Comparison of ENCODE assay signal across 8 cellular contexts in genomic region chr7:107660381-107661080, GRCh38. TPM values are rescaled to one million over a fixed set of nuclear protein-coding genes. Genes with fewer than 3 reads are reported as not detected.
DNase-seq lines count a peak whose midpoint lies in the region; ATAC-seq and TF ChIP-seq lines count a peak whose summit lies in the region.

SLC26A4 (plus strand) TSS chr7:107660828; CDS start chr7:107661642, 814 bp downstream.

- DNase-seq in AG10803 (ENCODE audit: low read depth) (no peak), RPMI8226 (peak; percentile 26), mesenchymal stem cell (no peak), testis (peak; percentile 15), SK-N-DZ (ENCODE audit: low spot score) (no peak)

- no peak within 1 kb of the TSS for H2BK120ac ChIP-seq in mesenchymal stem cell (ENCODE audit: low read depth, low read length)

- no peak within 1 kb of the TSS for H4K91ac ChIP-seq in mesenchymal stem cell (ENCODE audit: low read length)

- H3K4me1 ChIP-seq in mesenchymal stem cell (ENCODE audit: control insufficient read depth, insufficient read depth, low read depth, low read length) (peaks cover 16% of the 10 kb centered on the region), testis (peaks cover 13% of the 10 kb centered on the region)

- no peak for TF ChIP-seq POLR2A in testis (IDR thresholded peaks at IDR 0.05)

- peak within 1 kb of the TSS; percentile 54 for H3K27ac ChIP-seq in cingulate gyrus (ENCODE audit: low read depth, low read length)
- no peak within 1 kb of the TSS for H3K27ac ChIP-seq in mesenchymal stem cell (ENCODE audit: low read length, poor library complexity, severe bottlenecking)
- H3K27ac ChIP-seq in testis, result no peak within 1 kb of the TSS

- H3K9ac ChIP-seq in mesenchymal stem cell (ENCODE audit: low read length), result peak within 1 kb of the TSS; percentile 33

- no peak within 1 kb of the TSS for H3K4ac ChIP-seq in mesenchymal stem cell (ENCODE audit: low read depth in 1 of 2, low read length in 2 of 2)

- no peaks in the 10 kb centered on the region for H3K9me3 ChIP-seq in mesenchymal stem cell (ENCODE audit: control insufficient read depth, low read length)
- no peaks in the 10 kb centered on the region for H3K9me3 ChIP-seq in testis

- no peak within 1 kb of the TSS for H2BK12ac ChIP-seq in mesenchymal stem cell (ENCODE audit: low read length in 2 of 2)

- peak within 1 kb of the TSS in 1 of 2 experiments; percentile 26 for H3K14ac ChIP-seq in mesenchymal stem cell (ENCODE audit: low read length in 2 of 2)

- no peak for TF ChIP-seq CTCF in AG10803 (conservative IDR thresholded peaks at IDR 0.05; ENCODE audit: low read length)
- TF ChIP-seq CTCF in testis (IDR thresholded peaks at IDR 0.05), result no peak

- no peak within 1 kb of the TSS for H2BK15ac ChIP-seq in mesenchymal stem cell (ENCODE audit: low read depth, poor library complexity, severe bottlenecking)

- H3K4me3 ChIP-seq in AG10803 (ENCODE audit: low read length) (peak within 1 kb of the TSS; percentile 63), mesenchymal stem cell (ENCODE audit: insufficient read depth in 1 of 2, low read depth in 1 of 2, low read length in 2 of 2) (peak within 1 kb of the TSS; percentile 44 to 77), testis (peak within 1 kb of the TSS; percentile 23 to 50)

- peak within 1 kb of the TSS; percentile 18 for H2AFZ ChIP-seq in mesenchymal stem cell (ENCODE audit: low read depth, low read length)

- H3K79me1 ChIP-seq in mesenchymal stem cell (replicated peaks; ENCODE audit: low read length, poor library complexity, severe bottlenecking), result no peaks in the 10 kb centered on the region

- ATAC-seq in GM21390 (IDR thresholded peaks at IDR 0.05; ENCODE audit: unreplicated experiment) (peak; percentile 46), HG02973 (IDR thresholded peaks at IDR 0.05; ENCODE audit: unreplicated experiment) (no peak)

- H3K36me3 ChIP-seq in mesenchymal stem cell (ENCODE audit: control insufficient read depth in 1 of 2, insufficient read depth in 2 of 2, low read depth in 1 of 2, low read length in 2 of 2) (no peaks in the 10 kb centered on the region), testis (ENCODE audit: low read depth, missing control alignments) (no peaks in the 10 kb centered on the region)

- no peak within 1 kb of the TSS for H2BK5ac ChIP-seq in mesenchymal stem cell (ENCODE audit: low read depth, low read length, poor library complexity, severe bottlenecking)

- intact Hi-C loops in testis (cut with DNase I; ENCODE audit: low total_unique reads), result no loop called here

- 5% methylated on average over 37 of the region's 37 CpGs for WGBS in mesenchymal stem cell
- 3 to 4% methylated on average over 26 to 36 of the region's 37 CpGs for WGBS in testis, 2 donors

- no peak within 1 kb of the TSS for H4K8ac ChIP-seq in mesenchymal stem cell (ENCODE audit: low read length)

- H3K4me2 ChIP-seq in mesenchymal stem cell (ENCODE audit: low read length, poor library complexity, severe bottlenecking), result peak within 1 kb of the TSS; percentile 85

- H3K23ac ChIP-seq in mesenchymal stem cell (ENCODE audit: low read length in 2 of 2), result no peak within 1 kb of the TSS

- no peak within 1 kb of the TSS for H3K18ac ChIP-seq in mesenchymal stem cell (ENCODE audit: low read depth in 1 of 2, low read length in 2 of 2)

- H2AK5ac ChIP-seq in mesenchymal stem cell (ENCODE audit: low read length, severe bottlenecking), result no peak within 1 kb of the TSS

- H3K27me3 ChIP-seq in mesenchymal stem cell (ENCODE audit: control insufficient read depth in 1 of 2, insufficient read depth in 1 of 2, low read length in 2 of 2), result peaks cover 26 to 64% of the 10 kb centered on the region in 2 experiments
- H3K27me3 ChIP-seq in testis, result no peaks in the 10 kb centered on the region

RNA-seq across cellular contexts. Expression of gene SLC26A4, which starts in this region (rescaled TPM):
- polyA plus RNA-seq in mesenchymal stem cell (2013, experiment 1 of 2), result 0.08 TPM
- polyA plus RNA-seq in mesenchymal stem cell (2013, experiment 2 of 2), result 0.08 TPM
- under 1 TPM; 0.43 to 0.79 TPM for total RNA-seq in testis
- polyA plus RNA-seq in testis (ENCODE audit: insufficient read depth, low read depth, low replicate concordance), result 1.7 TPM
- polyA plus RNA-seq in SK-N-DZ (2014; cell fraction: cytosol; rRNA removed), result not detected in 2 replicates
- polyA plus RNA-seq in SK-N-DZ (2014; cell fraction: nucleus; rRNA removed), result not detected in 2 replicates

Comparison
In these comparisons a context has a peak if more than half of its experiments do, and no peak if none do; other contexts are left out.
1. DNase-seq: peak in RPMI8226 (single experiment) and testis (single experiment); none in AG10803 (single experiment), mesenchymal stem cell (single experiment) and SK-N-DZ (single experiment).
2. Peak in every context shown above with its lines, with median percentiles within 50 percentile points of each other: H3K4me3 ChIP-seq.